Comparison of ENCODE assay signal across 8 cellular contexts in genomic region chr11:67271212-67271547, GRCh38. TPM values are rescaled to one million over a fixed set of nuclear protein-coding genes. Genes with fewer than 3 reads are reported as not detected.
DNase-seq lines count a peak whose midpoint lies in the region; ATAC-seq, FAIRE-seq and TF ChIP-seq lines count a peak whose summit lies in the region.

No MANE protein-coding gene starts in this region.

- H3K9me3 Mint-ChIP-seq in naive thymus-derived CD8-positive, alpha-beta T cell, result no peaks in the 10 kb centered on the region

- no peak for FAIRE-seq in kidney (lab: Jason Lieb, UNC)

- H3K4me2 ChIP-seq in BLaER1, result peak overlapping the region; percentile 99

- H3K36me3 Mint-ChIP-seq in naive thymus-derived CD8-positive, alpha-beta T cell, result peaks cover 4 to 46% (median 17%) of the 10 kb centered on the region in 3 donors

- H3K27me3 Mint-ChIP-seq in naive thymus-derived CD8-positive, alpha-beta T cell, result no peaks in the 10 kb centered on the region

- DNase-seq in body of pancreas (no peak), kidney (no peak), nucleus accumbens (lab: John Stamatoyannopoulos, UW) (no peak)
- DNase-seq in naive thymus-derived CD8-positive, alpha-beta T cell, result no peak

- H3K27ac Mint-ChIP-seq in naive thymus-derived CD8-positive, alpha-beta T cell, result peak overlapping the region; percentile 95 to 100 (median 97)

- 57 to 58% methylated on average over 6 of the region's 6 CpGs for WGBS in body of pancreas, 2 donors

- peak overlapping the region; percentile 99 for H3K4me3 ChIP-seq in BLaER1
- H3K4me3 ChIP-seq in HUES6 (ENCODE audit: low read depth, low read length), result peak overlapping the region; percentile 43; the same call in 1 of the 2 replicates
- H3K4me3 ChIP-seq in body of pancreas, result no peak overlapping the region
- H3K4me3 ChIP-seq in kidney (ENCODE audit: low read length in 2 of 2), result no peak overlapping the region

- peaks cover 83% of the 10 kb centered on the region for H3K36me3 ChIP-seq in BLaER1
- H3K36me3 ChIP-seq in HUES6 (ENCODE audit: control insufficient read depth, insufficient read depth, low read length), result peaks cover 12% of the 10 kb centered on the region
- no peaks in the 10 kb centered on the region for H3K36me3 ChIP-seq in body of pancreas (replicated peaks in 1 of 2; ENCODE audit: insufficient read depth in 1 of 2, low read depth in 2 of 2)
- H3K36me3 ChIP-seq in kidney (ENCODE audit: control insufficient read depth in 1 of 2, insufficient read depth in 2 of 2, low read length in 2 of 2), result peaks cover 2 to 5% of the 10 kb centered on the region in 2 donors

- intact Hi-C loops in body of pancreas (cut with DNase I) (no loop called here), kidney (cut with DNase I) (no loop called here)

- ATAC-seq in body of pancreas, result no peak
- ATAC-seq in naive thymus-derived CD8-positive, alpha-beta T cell, result no peak
- no peak for ATAC-seq in GM21526 (IDR thresholded peaks at IDR 0.05; ENCODE audit: low FRiP score, unreplicated experiment)
- ATAC-seq in GM21367 (IDR thresholded peaks at IDR 0.05; ENCODE audit: unreplicated experiment), result no peak

- H4K20me1 ChIP-seq in BLaER1, result peaks cover 33% of the 10 kb centered on the region

- no peaks in the 10 kb centered on the region for H3K9me3 ChIP-seq in BLaER1
- no peaks in the 10 kb centered on the region for H3K9me3 ChIP-seq in HUES6 (ENCODE audit: control insufficient read depth, insufficient read depth, low read depth, low read length)
- no peaks in the 10 kb centered on the region for H3K9me3 ChIP-seq in body of pancreas
- H3K9me3 ChIP-seq in kidney (ENCODE audit: control insufficient read depth in 1 of 2, low read length in 2 of 2), result no peaks in the 10 kb centered on the region

- no peaks in the 10 kb centered on the region for H3K27me3 ChIP-seq in BLaER1
- no peaks in the 10 kb centered on the region for H3K27me3 ChIP-seq in HUES6 (ENCODE audit: control insufficient read depth, insufficient read depth, low read length)
- H3K27me3 ChIP-seq in body of pancreas, result no peaks in the 10 kb centered on the region

- POLR2A ChIA-PET in naive thymus-derived CD8-positive, alpha-beta T cell (lab: Charles Lee), result interaction anchor here (0.6 to 35.0 kb wide), 17 partner anchors 9 to 376 kb away, joined by 3 to 2293 read pairs (median 6); partner anchors contain the start of genes AIP, ANKRD13D, POLD4 and PPP1CA

- H3K9ac ChIP-seq in BLaER1 (peak overlapping the region; percentile 100), HUES6 (ENCODE audit: low read length) (peak overlapping the region; percentile 39), kidney (ENCODE audit: low read length in 2 of 2) (no peak overlapping the region)

- TF ChIP-seq POLR2A in body of pancreas (IDR thresholded peaks at IDR 0.05), result no peak

- H3K27ac ChIP-seq in BLaER1 (peak overlapping the region; percentile 100), HUES6 (ENCODE audit: low read depth, low read length) (no peak overlapping the region), body of pancreas (peak overlapping the region in 3 of 4 donors; percentile 47 to 84 (median 83)), kidney (ENCODE audit: low read depth in 2 of 2, low read length in 2 of 2) (no peak overlapping the region)

- H3K4me1 ChIP-seq in BLaER1 (peaks cover 77% of the 10 kb centered on the region), HUES6 (ENCODE audit: control insufficient read depth, insufficient read depth, low read length) (peaks cover 49% of the 10 kb centered on the region), body of pancreas (peaks cover 88% of the 10 kb centered on the region), kidney (ENCODE audit: control insufficient read depth in 1 of 2, insufficient read depth in 1 of 2, low read depth in 1 of 2, low read length in 2 of 2) (peaks cover 55 to 80% of the 10 kb centered on the region in 2 donors)

- H3K4me3 Mint-ChIP-seq in naive thymus-derived CD8-positive, alpha-beta T cell, result peak overlapping the region; percentile 92 to 98 (median 96)

- H3K4me1 Mint-ChIP-seq in naive thymus-derived CD8-positive, alpha-beta T cell, result peaks cover 36 to 84% (median 73%) of the 10 kb centered on the region in 4 donors

- TF ChIP-seq CTCF in body of pancreas (IDR thresholded peaks at IDR 0.05) (no peak), kidney (IDR thresholded peaks at IDR 0.05; ENCODE audit: borderline replicate concordance, extremely low read depth, insufficient read depth) (no peak)

RNA-seq across cellular contexts. Expression of gene GRK2, which starts 4.9 kb away (rescaled TPM):
- total RNA-seq in body of pancreas (10 to 100 TPM; 27.4 to 36.3 TPM), kidney (80.8 TPM)
- 100 to 1,000 TPM; 345 to 354 TPM for total RNA-seq in naive thymus-derived CD8-positive, alpha-beta T cell
- 10 to 100 TPM; 16.8 to 70.7 (median 31.1) TPM for polyA plus RNA-seq in naive thymus-derived CD8-positive, alpha-beta T cell
- polyA plus RNA-seq in kidney (ENCODE audit: insufficient read depth, low read depth, low replicate concordance), result 28.2 TPM

RNA-seq across cellular contexts. Expression of gene ANKRD13D, which starts 17.9 kb away (rescaled TPM):
- total RNA-seq in body of pancreas (10 to 100 TPM; 18.2 to 39.6 TPM), kidney (68.3 TPM)
- total RNA-seq in naive thymus-derived CD8-positive, alpha-beta T cell, result 100 to 1,000 TPM; 189 to 206 TPM
- polyA plus RNA-seq in naive thymus-derived CD8-positive, alpha-beta T cell, result 10 to 100 TPM in 2 of 3 donors, 1 to 10 TPM in 1; 6.0 to 18.3 (median 10.1) TPM
- polyA plus RNA-seq in kidney (ENCODE audit: insufficient read depth, low read depth, low replicate concordance), result 21.9 TPM

RNA-seq across cellular contexts. Expression of gene SSH3, which starts 32.1 kb away (rescaled TPM):
- total RNA-seq in body of pancreas, result 10 to 100 TPM; 16.2 to 30.6 TPM
- 10 to 100 TPM; 18.1 to 25.3 TPM for total RNA-seq in naive thymus-derived CD8-positive, alpha-beta T cell
- 1 to 10 TPM; 1.7 to 4.5 (median 3.2) TPM for polyA plus RNA-seq in naive thymus-derived CD8-positive, alpha-beta T cell
- 68.9 TPM for total RNA-seq in kidney
- polyA plus RNA-seq in kidney (ENCODE audit: insufficient read depth, low read depth, low replicate concordance), result 25.0 TPM

Comparison
In these comparisons a context has a peak if more than half of its experiments do, and no peak if none do; other contexts are left out.
1. H3K27ac ChIP-seq: peak in BLaER1 (single experiment) and body of pancreas (3 of 4); none in HUES6 (single experiment) and kidney (0 of 2).
2. H3K4me3 ChIP-seq: peak in BLaER1 (single experiment) and HUES6 (single experiment); none in body of pancreas (0 of 2) and kidney (0 of 2).
3. H3K9ac ChIP-seq: peak in BLaER1 (single experiment) and HUES6 (single experiment); none in kidney (0 of 2).